14 cellular contexts compared by ENCODE assay signal in genomic region chr21:38848187-38848609, GRCh38. TPM values are rescaled to one million over a fixed set of nuclear protein-coding genes. Genes with fewer than 3 reads are reported as not detected.
DNase-seq lines count a peak whose midpoint lies in the region; ATAC-seq and TF ChIP-seq lines count a peak whose summit lies in the region.
"Had no signal": no experiment of that assay in that cellular context is flagged by ENCODE, and none has a peak within 500 bp of the region (broad histone marks: within the 10 kb centered on the region; RNA-seq: fewer than 3 reads in every experiment).

No MANE protein-coding gene starts in this region.

- ATAC-seq in left ventricle myocardium superior (peak; percentile 93), sciatic nerve (peak; percentile 48), GM21723 (IDR thresholded peaks at IDR 0.05; ENCODE audit: unreplicated experiment) (no peak)
- ATAC-seq in stimulated activated naive CD8-positive, alpha-beta T cell treated with anti-CD3 and anti-CD28 coated beads, Interleukin-15, amount 100 ng/mL, for 72 hours: no peak
- ATAC-seq: left colon had no signal

- H3K27ac Mint-ChIP-seq in stimulated activated naive CD8-positive, alpha-beta T cell treated with anti-CD3 and anti-CD28 coated beads, Interleukin-15, amount 100 ng/mL, for 72 hours: no peak overlapping the region
- H3K27ac Mint-ChIP-seq: activated T-helper 2 cell treated with anti-CD3 and anti-CD28 coated beads, Interferon-gamma antibody, Interleukin-2, Interleukin-4, amounts not matched to agents 10 μg/mL and 5 μg/mL and 100 μg/mL, durations not matched to agents 14 hours and 24 hours and 36 hours had no signal

- TF ChIP-seq CTCF in colonic mucosa (IDR thresholded peaks at IDR 0.05): no peak

- no peaks in the 10 kb centered on the region for H3K4me1 Mint-ChIP-seq in stimulated activated naive CD8-positive, alpha-beta T cell treated with anti-CD3 and anti-CD28 coated beads, Interleukin-15, amount 100 ng/mL, for 72 hours

- intact Hi-C loops in colonic mucosa (cut with DNase I) (no loop called here), left ventricle myocardium superior (cut with micrococcal nuclease) (no loop called here), sciatic nerve (cut with DNase I) (no loop called here)

- DNase-seq in colonic mucosa (peak; percentile 12), left ventricle myocardium superior (peak; percentile 55), sciatic nerve (ENCODE audit: low spot score) (no peak), CD1c-positive myeloid dendritic cell (ENCODE audit: extremely low spot score) (no peak), GM19238 (ENCODE audit: insufficient read length, low spot score) (no peak)
- no peak for DNase-seq in stimulated activated naive CD8-positive, alpha-beta T cell treated with anti-CD3 and anti-CD28 coated beads, Interleukin-15, amount 100 ng/mL, for 72 hours
- DNase-seq: Calu3; effector CD8-positive, alpha-beta T cell; NCI-H69; stimulated activated CD8-positive, alpha-beta memory T cell treated with anti-CD3 and anti-CD28 coated beads, Interleukin-4, amount 100 ng/mL, for 48 hours had no signal

- no peak overlapping the region for H3K27ac ChIP-seq in colonic mucosa

- H3K9me3 ChIP-seq in colonic mucosa: no peaks in the 10 kb centered on the region

- no peaks in the 10 kb centered on the region for H3K27me3 ChIP-seq in colonic mucosa

- no peak overlapping the region for H3K4me3 ChIP-seq in colonic mucosa

- no peak overlapping the region for H3K4me3 Mint-ChIP-seq in stimulated activated naive CD8-positive, alpha-beta T cell treated with anti-CD3 and anti-CD28 coated beads, Interleukin-15, amount 100 ng/mL, for 72 hours

- no peak overlapping the region for H3K9ac ChIP-seq in colonic mucosa (ENCODE audit: low read depth in 2 of 2, low read length in 2 of 2)

- no peaks in the 10 kb centered on the region for H3K27me3 Mint-ChIP-seq in stimulated activated naive CD8-positive, alpha-beta T cell treated with anti-CD3 and anti-CD28 coated beads, Interleukin-15, amount 100 ng/mL, for 72 hours

- H3K36me3 ChIP-seq in colonic mucosa: no peaks in the 10 kb centered on the region

- H3K4me1 ChIP-seq in colonic mucosa: no peaks in the 10 kb centered on the region

- no peaks in the 10 kb centered on the region for H3K9me3 Mint-ChIP-seq in stimulated activated naive CD8-positive, alpha-beta T cell treated with anti-CD3 and anti-CD28 coated beads, Interleukin-15, amount 100 ng/mL, for 72 hours
- H3K9me3 Mint-ChIP-seq: activated T-helper 2 cell treated with anti-CD3 and anti-CD28 coated beads, Interferon-gamma antibody, Interleukin-2, Interleukin-4, amounts not matched to agents 10 μg/mL and 5 μg/mL and 100 μg/mL, durations not matched to agents 14 hours and 24 hours and 36 hours had no signal

TF ChIP-seq in PFSK-1, 5 proteins besides CTCF, POLR2A, EP300 and RAD21:
- no peak for TF ChIP-seq POLR2AphosphoS5 (IDR thresholded peaks at IDR 0.05; ENCODE audit: low read depth, low read length)
- no peak for TF ChIP-seq SIN3A (IDR thresholded peaks at IDR 0.05; ENCODE audit: borderline replicate concordance, insufficient read depth, low read length)
- no peak for TF ChIP-seq REST (IDR thresholded peaks at IDR 0.05; ENCODE audit: insufficient read depth in 1 of 2, low read depth in 2 of 2, low read length in 2 of 2)
- peak; percentile 37 for TF ChIP-seq FOXP2 (optimal IDR thresholded peaks at IDR 0.05; ENCODE audit: borderline replicate concordance, extremely low read depth, extremely low read length, insufficient read depth)

RNA-seq across cellular contexts. Expression of gene ETS2, which starts 42.5 kb away (rescaled TPM):
- 15.3 TPM for polyA plus RNA-seq in PFSK-1 (2012; ENCODE audit: insufficient read length, low read depth)
- 100 to 1,000 TPM; 110 to 185 TPM for total RNA-seq in colonic mucosa
- total RNA-seq in left ventricle myocardium superior: 43.8 TPM
- 139 TPM for total RNA-seq in sciatic nerve

Comparison
In these comparisons a context has a peak if more than half of its experiments do, and no peak if none do; other contexts are left out.
1. DNase-seq: peak in colonic mucosa (single experiment) and left ventricle myocardium superior (single experiment); none in sciatic nerve (single experiment), CD1c-positive myeloid dendritic cell (single experiment), stimulated activated naive CD8-positive, alpha-beta T cell treated with anti-CD3 and anti-CD28 coated beads, Interleukin-15, amount 100 ng/mL, for 72 hours (0 of 2) and GM19238 (single experiment).
2. ATAC-seq: peak in left ventricle myocardium superior (single experiment) and sciatic nerve (single experiment); none in stimulated activated naive CD8-positive, alpha-beta T cell treated with anti-CD3 and anti-CD28 coated beads, Interleukin-15, amount 100 ng/mL, for 72 hours (single experiment) and GM21723 (single experiment).